In the genomic region with DNA sequence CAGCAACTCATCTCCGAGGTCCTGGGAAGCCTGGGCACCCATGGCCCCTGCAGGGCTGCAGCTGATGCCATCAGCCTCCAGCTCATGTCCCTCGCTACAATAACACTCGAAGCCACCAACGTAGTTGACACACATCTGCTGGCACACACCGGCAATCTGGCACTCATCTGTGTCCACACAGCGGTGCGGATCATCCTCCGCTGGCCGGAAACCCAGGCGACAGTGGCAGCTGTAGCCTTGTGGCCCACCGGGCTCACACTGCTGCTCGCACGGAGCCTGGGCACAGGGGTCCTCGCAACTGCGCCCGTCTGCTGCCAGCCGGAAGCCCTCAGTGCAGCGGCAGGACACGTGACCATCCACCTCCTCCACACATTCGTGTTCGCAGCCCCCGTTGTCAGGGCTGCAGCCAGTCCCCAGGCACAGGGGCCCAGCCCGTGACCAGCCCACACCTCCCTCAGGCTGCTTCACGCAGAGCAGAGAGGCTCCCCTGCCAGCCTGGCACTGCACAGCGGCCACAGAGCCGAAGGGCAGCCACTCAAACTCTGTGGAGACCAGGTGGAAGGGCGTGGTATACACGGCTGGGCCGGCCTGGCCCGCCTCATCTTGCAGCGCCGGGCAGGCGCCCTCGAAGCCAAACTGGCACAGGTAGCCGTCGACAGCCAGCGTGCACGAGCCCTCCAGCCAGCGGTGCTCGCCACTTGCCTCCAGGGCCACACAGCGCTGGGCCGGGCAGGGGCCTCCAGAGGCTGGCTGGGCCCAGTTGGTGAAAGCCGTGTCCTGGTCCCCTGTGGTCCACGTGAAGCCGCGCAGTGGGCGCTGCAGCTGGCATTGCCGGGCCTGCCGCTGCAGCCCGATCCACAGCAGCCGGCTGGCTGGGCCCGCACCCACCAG, we compare ENCODE assay signal across 7 cellular contexts. TPM values are rescaled to one million over a fixed set of nuclear protein-coding genes. Genes with fewer than 3 reads are reported as not detected.
DNase-seq lines count a peak whose midpoint lies in the region; ATAC-seq and TF ChIP-seq lines count a peak whose summit lies in the region.
"Had no signal": no experiment of that assay in that cellular context is flagged by ENCODE, and none has a peak within 500 bp of the region (broad histone marks: within the 10 kb centered on the region; RNA-seq: fewer than 3 reads in every experiment).

No MANE protein-coding gene starts in this region.

- TF ChIP-seq RAD21 in liver (IDR thresholded peaks at IDR 0.05): no peak

- H4K20me1 ChIP-seq in MM.1S (ENCODE audit: insufficient read depth, low read length): no peaks in the 10 kb centered on the region

- H3K27ac ChIP-seq in left ventricle myocardium inferior (replicated peaks): peak overlapping the region; percentile 92
- peak overlapping the region; percentile 5 to 23 for H3K27ac ChIP-seq in liver (ENCODE audit: low read depth in 1 of 2, low read length in 2 of 2)
- H3K27ac ChIP-seq in uterus: peak overlapping the region; percentile 86 to 93
- H3K27ac ChIP-seq in MM.1S (ENCODE audit: low read length): no peak overlapping the region

- no peaks in the 10 kb centered on the region for H3K36me3 ChIP-seq in left ventricle myocardium inferior
- no peaks in the 10 kb centered on the region for H3K36me3 ChIP-seq in liver (ENCODE audit: control insufficient read depth in 4 of 4, insufficient read depth in 3 of 4, low read depth in 1 of 4, low read length in 3 of 4)
- no peaks in the 10 kb centered on the region for H3K36me3 ChIP-seq in uterus
- H3K36me3 ChIP-seq in MM.1S (replicated peaks; ENCODE audit: insufficient read depth, low read length): no peaks in the 10 kb centered on the region

- DNase-seq in left ventricle myocardium inferior (no peak), left ventricle myocardium superior (no peak), uterus (peak in 1 of 2 donors; percentile 38), MM.1S (no peak)
- DNase-seq: NCI-H1105 had no signal

- no peaks in the 10 kb centered on the region for H3K9me2 ChIP-seq in MM.1S (replicated peaks; ENCODE audit: insufficient read depth, low read length)

- no peak overlapping the region for H2AFZ ChIP-seq in MM.1S (ENCODE audit: low read length)

- TF ChIP-seq POLR2A in uterus (IDR thresholded peaks at IDR 0.05): no peak

- H3K4me1 ChIP-seq in left ventricle myocardium inferior (peaks cover 51% of the 10 kb centered on the region), liver (ENCODE audit: control insufficient read depth in 4 of 4, insufficient read depth in 4 of 4, low read length in 3 of 4) (peaks cover 7 to 24% (median 13%) of the 10 kb centered on the region in 4 donors), uterus (peaks cover 0 to 16% of the 10 kb centered on the region in 2 donors), MM.1S (ENCODE audit: low read length) (no peaks in the 10 kb centered on the region)

- no peaks in the 10 kb centered on the region for H3K79me2 ChIP-seq in MM.1S (ENCODE audit: low read length)

- H3K9ac ChIP-seq in liver (ENCODE audit: low read depth in 1 of 2, low read length in 2 of 2) (no peak overlapping the region), MM.1S (ENCODE audit: low read length) (no peak overlapping the region)

- no peaks in the 10 kb centered on the region for H3F3A ChIP-seq in MM.1S (ENCODE audit: insufficient read depth, low read length)

- TF ChIP-seq CTCF in left ventricle myocardium inferior (IDR thresholded peaks at IDR 0.05; ENCODE audit: borderline replicate concordance) (no peak), liver (IDR thresholded peaks at IDR 0.05; ENCODE audit: low read depth, low read length, missing input control) (no peak), uterus (IDR thresholded peaks at IDR 0.05) (no peak), MM.1S (IDR thresholded peaks at IDR 0.05; ENCODE audit: low read length) (no peak)

- ATAC-seq in left ventricle myocardium superior (no peak), GM18511 (IDR thresholded peaks at IDR 0.05; ENCODE audit: unreplicated experiment) (no peak)

- no peaks in the 10 kb centered on the region for H3K9me3 ChIP-seq in left ventricle myocardium inferior (replicated peaks)
- H3K9me3 ChIP-seq in liver (ENCODE audit: control insufficient read depth in 4 of 4, low read length in 3 of 4): no peaks in the 10 kb centered on the region
- H3K9me3 ChIP-seq in uterus: no peaks in the 10 kb centered on the region
- no peaks in the 10 kb centered on the region for H3K9me3 ChIP-seq in MM.1S (replicated peaks; ENCODE audit: insufficient read depth, low read length)

- H3K4me2 ChIP-seq in MM.1S (ENCODE audit: low read depth, low read length): no peak overlapping the region

- intact Hi-C loops in left ventricle myocardium inferior (cut with micrococcal nuclease): no loop called here
- intact Hi-C loops in left ventricle myocardium superior (cut with micrococcal nuclease): no loop called here
- intact Hi-C loops in uterus (cut with DNase I; ENCODE audit: low total_unique reads): no loop called here

- H3K4me3 ChIP-seq in left ventricle myocardium inferior (peak overlapping the region; percentile 73), liver (ENCODE audit: low read depth in 1 of 3, low read length in 3 of 3) (no peak overlapping the region), uterus (peak overlapping the region; percentile 24 to 48), MM.1S (ENCODE audit: low read length) (no peak overlapping the region)

- WGBS in liver: 86% methylated on average over 52 of the region's 52 CpGs

- H3K27me3 ChIP-seq in left ventricle myocardium inferior (ENCODE audit: low read depth): no peaks in the 10 kb centered on the region
- no peaks in the 10 kb centered on the region for H3K27me3 ChIP-seq in liver (ENCODE audit: control insufficient read depth in 4 of 4, insufficient read depth in 4 of 4, low read length in 3 of 4)
- H3K27me3 ChIP-seq in uterus: no peaks in the 10 kb centered on the region
- H3K27me3 ChIP-seq in MM.1S (replicated peaks; ENCODE audit: insufficient read depth, low read length): peaks cover 55% of the 10 kb centered on the region

TF ChIP-seq in liver, 16 proteins besides CTCF, POLR2A, EP300 and RAD21:
- no peak for TF ChIP-seq RXRA (IDR thresholded peaks at IDR 0.05)
- no peak for TF ChIP-seq HNF4G (IDR thresholded peaks at IDR 0.05)
- no peak for TF ChIP-seq SP1 (IDR thresholded peaks at IDR 0.05)
- TF ChIP-seq, protein P1, sequence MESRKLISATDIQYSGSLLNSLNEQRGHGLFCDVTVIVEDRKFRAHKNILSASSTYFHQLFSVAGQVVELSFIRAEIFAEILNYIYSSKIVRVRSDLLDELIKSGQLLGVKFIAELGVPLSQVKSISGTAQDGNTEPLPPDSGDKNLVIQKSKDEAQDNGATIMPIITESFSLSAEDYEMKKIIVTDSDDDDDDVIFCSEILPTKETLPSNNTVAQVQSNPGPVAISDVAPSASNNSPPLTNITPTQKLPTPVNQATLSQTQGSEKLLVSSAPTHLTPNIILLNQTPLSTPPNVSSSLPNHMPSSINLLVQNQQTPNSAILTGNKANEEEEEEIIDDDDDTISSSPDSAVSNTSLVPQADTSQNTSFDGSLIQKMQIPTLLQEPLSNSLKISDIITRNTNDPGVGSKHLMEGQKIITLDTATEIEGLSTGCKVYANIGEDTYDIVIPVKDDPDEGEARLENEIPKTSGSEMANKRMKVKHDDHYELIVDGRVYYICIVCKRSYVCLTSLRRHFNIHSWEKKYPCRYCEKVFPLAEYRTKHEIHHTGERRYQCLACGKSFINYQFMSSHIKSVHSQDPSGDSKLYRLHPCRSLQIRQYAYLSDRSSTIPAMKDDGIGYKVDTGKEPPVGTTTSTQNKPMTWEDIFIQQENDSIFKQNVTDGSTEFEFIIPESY (IDR thresholded peaks at IDR 0.05): no peak
- no peak for TF ChIP-seq TAF1 (conservative IDR thresholded peaks at IDR 0.05)
- no peak for TF ChIP-seq NR2F2 (IDR thresholded peaks at IDR 0.05)
- no peak for TF ChIP-seq HNF4A (conservative IDR thresholded peaks at IDR 0.05)
- TF ChIP-seq FOXA2 (IDR thresholded peaks at IDR 0.05): no peak

RNA-seq across cellular contexts. Expression of gene CD248, which starts 0.7 kb away (rescaled TPM):
- 12.3 TPM for total RNA-seq in left ventricle myocardium inferior
- total RNA-seq in left ventricle myocardium superior: 11.1 TPM
- total RNA-seq in liver: 1 to 10 TPM; 1.0 to 3.0 TPM
- 1 to 10 TPM in 1 of 2 donors, under 1 TPM in 1; 0.64 to 1.5 TPM for polyA plus RNA-seq in liver
- 10 to 100 TPM; 14.1 to 91.2 (median 46.2) TPM for total RNA-seq in uterus

RNA-seq across cellular contexts. Expression of gene RIN1, which starts 20.1 kb away (rescaled TPM):
- total RNA-seq in left ventricle myocardium inferior (1.0 TPM), left ventricle myocardium superior (1.7 TPM), liver (1 to 10 TPM in 1 of 2 donors, under 1 TPM in 1; 0.50 to 1.1 TPM), uterus (10 to 100 TPM in 2 of 4 donors, 1 to 10 TPM in 2; 1.8 to 26.6 (median 8.6) TPM)
- under 1 TPM; 0.11 to 0.55 TPM for polyA plus RNA-seq in liver

RNA-seq across cellular contexts. Expression of gene TMEM151A, which starts 24.5 kb away (rescaled TPM):
- total RNA-seq in left ventricle myocardium inferior (not detected), left ventricle myocardium superior (0.25 TPM), liver (under 1 TPM in 1 of 2 donors, not detected in 1; 0.05 TPM), uterus (under 1 TPM in 1 of 4 donors, not detected in 3; 0.27 TPM)
- under 1 TPM in 1 of 2 donors, not detected in 1; 0.13 TPM for polyA plus RNA-seq in liver

RNA-seq across cellular contexts. Expression of gene YIF1A, which starts 27.2 kb away (rescaled TPM):
- total RNA-seq in left ventricle myocardium inferior (45.6 TPM), left ventricle myocardium superior (41.1 TPM), liver (100 to 1,000 TPM in 1 of 2 donors, 10 to 100 TPM in 1; 93.0 to 115 TPM), uterus (100 to 1,000 TPM in 1 of 4 donors, 10 to 100 TPM in 3; 38.9 to 101 (median 79.1) TPM)
- polyA plus RNA-seq in liver: 100 to 1,000 TPM; 118 to 136 TPM

RNA-seq across cellular contexts. Expression of gene BRMS1, which starts 28.7 kb away (rescaled TPM):
- total RNA-seq in left ventricle myocardium inferior: 14.7 TPM
- total RNA-seq in left ventricle myocardium superior: 14.7 TPM
- 10 to 100 TPM; 12.0 to 20.0 TPM for total RNA-seq in liver
- 10 to 100 TPM; 20.6 to 24.0 TPM for polyA plus RNA-seq in liver
- total RNA-seq in uterus: 10 to 100 TPM; 15.0 to 77.4 (median 21.9) TPM

Comparison
In these comparisons a context has a peak if more than half of its experiments do, and no peak if none do; other contexts are left out.
1. H3K4me3 ChIP-seq: peak in left ventricle myocardium inferior (single experiment) and uterus (2 of 2); none in liver (0 of 3) and MM.1S (single experiment).